In the genomic region with DNA sequence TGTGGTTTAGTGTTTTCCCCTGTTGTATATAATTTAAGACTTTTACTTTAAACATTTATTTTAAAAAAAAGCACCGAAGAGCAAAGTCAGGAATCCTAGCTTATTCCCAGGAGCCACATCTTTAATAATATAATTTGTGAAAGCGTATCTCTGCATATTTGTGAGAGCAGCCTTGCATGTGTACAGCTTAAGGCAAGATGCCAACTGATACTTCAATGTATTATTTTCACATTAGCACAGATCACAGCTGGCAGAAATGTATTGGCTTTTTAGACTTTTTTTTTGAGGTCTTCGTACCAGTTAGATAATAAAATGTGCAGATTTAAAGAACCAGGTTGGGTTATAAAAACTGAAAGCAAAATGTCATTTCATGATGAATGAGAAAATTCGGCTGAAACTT, we compare ENCODE assay signal across 22 cellular contexts.
"Had no signal": no experiment of that assay in that cellular context is flagged by ENCODE, and none has a peak within 500 bp of the region (broad histone marks: within the 10 kb centered on the region; RNA-seq: fewer than 3 reads in every experiment).

No MANE protein-coding gene starts in this region.

- H3K9me3 ChIP-seq: adrenal gland, gastroesophageal sphincter, vagina had no signal

- DNase-seq: activated CD4-positive, CD25-positive, alpha-beta regulatory T cell treated with anti-CD3 and anti-CD28 coated beads, Interleukin-2, amount 50 U/mL, for 72 hours; activated CD8-positive, alpha-beta memory T cell treated with anti-CD3 and anti-CD28 coated beads for 24 hours; activated CD8-positive, alpha-beta memory T cell treated with anti-CD3 and anti-CD28 coated beads, Interleukin-2, amount 50 U/mL, for 48 hours; activated effector memory CD4-positive, alpha-beta T cell treated with anti-CD3 and anti-CD28 coated beads, Interleukin-2, amount 50 U/mL, for 16 hours; activated naive CD4-positive, alpha-beta T cell treated with anti-CD3 and anti-CD28 coated beads, Interleukin-2, amount 50 U/mL, for 16 hours; activated T-cell treated with anti-CD3 and anti-CD28 coated beads, Interleukin-2, amount 50 U/mL, for 48 hours; adrenal gland; cortex of kidney; effector CD4-positive, alpha-beta T cell; heart right ventricle; left lung; midbrain; stimulated activated CD4-positive, alpha-beta T cell treated with anti-CD3 and anti-CD28 coated beads, Interleukin-4, amount 100 ng/mL, for 24 hours; stomach; trophoblast cell had no signal

- H3K4me3 ChIP-seq: adrenal gland, breast epithelium, gastroesophageal sphincter, heart right ventricle, left lung, smooth muscle cell, stomach, vagina had no signal

- H2AFZ ChIP-seq: parathyroid adenoma had no signal

- H3K4me2 ChIP-seq: smooth muscle cell had no signal

- ATAC-seq: gastroesophageal sphincter; heart right ventricle; left lung; sciatic nerve; stimulated activated effector memory CD8-positive, alpha-beta T cell treated with anti-CD3 and anti-CD28 coated beads, Interleukin-12 subunit alpha, Interleukin-12 subunit beta, amount 100 ng/mL, for 72 hours had no signal

- H3K36me3 ChIP-seq: adrenal gland, breast epithelium, gastroesophageal sphincter, heart right ventricle, left lung, stomach, vagina had no signal

- H3K27ac ChIP-seq: adrenal gland, breast epithelium, gastroesophageal sphincter, heart right ventricle, left lung, parathyroid adenoma, stomach, vagina had no signal

- H3K4me1 ChIP-seq: adrenal gland, breast epithelium, gastroesophageal sphincter, heart right ventricle, left lung, parathyroid adenoma, stomach, vagina had no signal

- H3K79me2 ChIP-seq: parathyroid adenoma had no signal

- H3K9ac ChIP-seq: parathyroid adenoma had no signal

- H3K27me3 ChIP-seq: adrenal gland, breast epithelium, gastroesophageal sphincter, heart right ventricle, left lung, stomach, vagina had no signal
